8 cellular contexts compared by ENCODE assay signal in the genomic region with DNA sequence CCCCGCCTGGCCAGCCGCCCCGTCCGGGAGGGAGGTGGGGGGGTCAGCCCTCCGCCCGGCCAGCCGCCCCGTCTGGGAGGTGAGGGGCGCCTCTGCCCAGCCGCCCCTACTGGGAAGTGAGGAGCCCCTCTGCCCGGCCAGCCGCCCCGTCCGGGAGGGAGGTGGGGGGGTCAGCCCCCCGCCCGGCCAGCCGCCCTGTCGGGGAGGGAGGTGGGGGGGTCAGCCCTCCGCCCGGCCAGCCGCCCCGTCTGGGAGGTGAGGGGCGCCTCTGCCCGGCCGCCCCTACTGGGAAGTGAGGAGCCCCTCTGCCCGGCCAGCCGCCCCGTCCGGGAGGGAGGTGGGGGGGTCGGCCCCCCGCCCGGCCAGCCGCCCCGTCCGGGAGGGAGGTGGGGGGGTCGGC. TPM values are rescaled to one million over a fixed set of nuclear protein-coding genes. Genes with fewer than 3 reads are reported as not detected.
"Had no signal": no experiment of that assay in that cellular context is flagged by ENCODE, and none has a peak within 500 bp of the region (broad histone marks: within the 10 kb centered on the region; RNA-seq: fewer than 3 reads in every experiment).

No MANE protein-coding gene starts in this region.

RNA-seq across cellular contexts. Expression of gene CAMP, which starts 11.5 kb away (rescaled TPM):
- total RNA-seq: PC-3, PC-9, Peyer's patch, Right ventricle myocardium superior, RPMI7951, SJSA1, SK-MEL-5 had no signal
- polyA plus RNA-seq: SK-N-SH had no signal
